14 cellular contexts compared by ENCODE assay signal in genomic region chr3:162892921-162893793, GRCh38.
A peak's percentile ranks its signal among the peaks of the same experiment; 100 is the strongest.
DNase-seq lines count a peak whose midpoint lies in the region; ATAC-seq, FAIRE-seq and TF ChIP-seq lines count a peak whose summit lies in the region.
"Had no signal": no experiment of that assay in that cellular context is flagged by ENCODE, and none has a peak within 500 bp of the region (broad histone marks: within the 10 kb centered on the region; RNA-seq: fewer than 3 reads in every experiment).

No MANE protein-coding gene starts in this region.

- no peak for ATAC-seq in GM18858 (IDR thresholded peaks at IDR 0.05; ENCODE audit: unreplicated experiment)
- ATAC-seq: HepG2 had no signal

- H3K4me3 Mint-ChIP-seq in Calu3 (ENCODE audit: low read depth, unreplicated experiment), result peak overlapping the region; percentile 38
- H3K4me3 Mint-ChIP-seq: CD8-positive, alpha-beta memory T cell had no signal

- BruUV-seq in Calu3 (replicated peaks; lab: Mats Ljungman, UMichigan), result no TSS peak

- DNase-seq in Calu3, result peak; percentile 44
- DNase-seq in glomerular visceral epithelial cell (ENCODE audit: extremely low spot score), result peak; percentile 53
- peak; percentile 12 for DNase-seq in left kidney (ENCODE audit: low read depth, low spot score)
- DNase-seq in inferior parietal cortex (ENCODE audit: extremely low spot score), result no peak
- no peak for DNase-seq in effector CD4-positive, alpha-beta T cell
- no peak for DNase-seq in GM19239 (ENCODE audit: insufficient read length, low spot score)
- DNase-seq: AML-193; Caco-2; CD8-positive, alpha-beta memory T cell; DMS 273 treated with DMSO at 0.1 percent for 48 hours; GOT3 had no signal

- H3K9me3 Mint-ChIP-seq in Calu3 (ENCODE audit: low read depth, unreplicated experiment), result peaks cover 5% of the 10 kb centered on the region

- H3K27me3 Mint-ChIP-seq in Calu3 (ENCODE audit: unreplicated experiment), result no peaks in the 10 kb centered on the region
- H3K27me3 Mint-ChIP-seq: CD8-positive, alpha-beta memory T cell had no signal

- TF ChIP-seq CTCF in Calu3 (IDR thresholded peaks at IDR 0.05; ENCODE audit: unreplicated experiment), result no peak

- intact Hi-C loops in Calu3 (cut with micrococcal nuclease; ENCODE audit: unreplicated experiment), result no loop called here

- peaks cover 31% of the 10 kb centered on the region for H3K4me1 Mint-ChIP-seq in Calu3 (ENCODE audit: low read depth, unreplicated experiment)
- H3K4me1 Mint-ChIP-seq: CD8-positive, alpha-beta memory T cell had no signal

- FAIRE-seq in GM19239 (lab: Jason Lieb, UNC), result no peak
- FAIRE-seq: HepG2, HTR-8/SVneo had no signal

- H3K36me3 Mint-ChIP-seq in Calu3 (ENCODE audit: insufficient read depth, unreplicated experiment), result peaks cover 9% of the 10 kb centered on the region
- H3K36me3 Mint-ChIP-seq: CD8-positive, alpha-beta memory T cell had no signal

- CTCF ChIA-PET in Calu3 (lab: Charles Lee), result no interaction called here

- H3K27ac Mint-ChIP-seq in Calu3 (ENCODE audit: unreplicated experiment), result peak overlapping the region; percentile 60
- H3K27ac Mint-ChIP-seq: CD8-positive, alpha-beta memory T cell had no signal

Comparison
In these comparisons a context has a peak if more than half of its experiments do, and no peak if none do; other contexts are left out.
1. DNase-seq: peak in Calu3 (single experiment), glomerular visceral epithelial cell (single experiment) and left kidney (single experiment); none in inferior parietal cortex (single experiment), effector CD4-positive, alpha-beta T cell (single experiment) and GM19239 (single experiment).